1 cellular context compared by ENCODE assay signal in the genomic region with DNA sequence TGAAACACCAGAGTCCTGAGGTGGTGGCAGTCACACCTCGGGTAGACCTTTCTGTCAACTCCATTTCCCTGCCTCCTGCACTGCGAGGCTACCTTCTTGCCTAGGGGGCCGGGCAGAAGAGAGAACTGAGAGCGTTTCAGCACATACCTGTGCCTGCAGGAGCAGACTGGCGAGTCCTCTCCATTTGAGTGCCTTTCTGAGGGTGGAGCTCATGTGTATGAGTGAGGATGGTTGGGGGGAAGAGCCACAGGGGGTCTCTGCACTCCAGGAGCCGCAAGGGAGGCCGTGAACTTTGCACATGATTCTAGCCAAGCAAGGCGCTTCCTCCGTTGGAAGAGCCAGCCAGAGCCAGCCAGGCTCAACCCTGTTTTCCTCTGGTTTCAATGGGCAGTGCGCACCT.
TF ChIP-seq lines count a peak whose summit lies in the region.

No MANE protein-coding gene starts in this region.

TF ChIP-seq in WTC11, 78 proteins besides CTCF, POLR2A, EP300 and RAD21 (continued from another document):
- no peak for TF ChIP-seq ELF4 (CRISPR knock-in tag; IDR thresholded peaks at IDR 0.05; ENCODE audit: low read depth)
- no peak for TF ChIP-seq SMAD3 (CRISPR knock-in tag; IDR thresholded peaks at IDR 0.05; ENCODE audit: borderline replicate concordance)
- no peak for TF ChIP-seq FOXP1 (CRISPR knock-in tag; IDR thresholded peaks at IDR 0.05; ENCODE audit: borderline replicate concordance)
- TF ChIP-seq FOXK1 (CRISPR knock-in tag; IDR thresholded peaks at IDR 0.05): no peak
- TF ChIP-seq, protein P1, sequence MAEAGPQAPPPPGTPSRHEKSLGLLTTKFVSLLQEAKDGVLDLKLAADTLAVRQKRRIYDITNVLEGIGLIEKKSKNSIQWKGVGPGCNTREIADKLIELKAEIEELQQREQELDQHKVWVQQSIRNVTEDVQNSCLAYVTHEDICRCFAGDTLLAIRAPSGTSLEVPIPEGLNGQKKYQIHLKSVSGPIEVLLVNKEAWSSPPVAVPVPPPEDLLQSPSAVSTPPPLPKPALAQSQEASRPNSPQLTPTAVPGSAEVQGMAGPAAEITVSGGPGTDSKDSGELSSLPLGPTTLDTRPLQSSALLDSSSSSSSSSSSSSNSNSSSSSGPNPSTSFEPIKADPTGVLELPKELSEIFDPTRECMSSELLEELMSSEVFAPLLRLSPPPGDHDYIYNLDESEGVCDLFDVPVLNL (CRISPR knock-in tag; IDR thresholded peaks at IDR 0.05; ENCODE audit: borderline replicate concordance, low read depth): no peak
- no peak for TF ChIP-seq PRRX2 (CRISPR knock-in tag; IDR thresholded peaks at IDR 0.05)
- TF ChIP-seq ZNF396 (CRISPR knock-in tag; IDR thresholded peaks at IDR 0.05; ENCODE audit: borderline replicate concordance): no peak
- TF ChIP-seq, protein P2, sequence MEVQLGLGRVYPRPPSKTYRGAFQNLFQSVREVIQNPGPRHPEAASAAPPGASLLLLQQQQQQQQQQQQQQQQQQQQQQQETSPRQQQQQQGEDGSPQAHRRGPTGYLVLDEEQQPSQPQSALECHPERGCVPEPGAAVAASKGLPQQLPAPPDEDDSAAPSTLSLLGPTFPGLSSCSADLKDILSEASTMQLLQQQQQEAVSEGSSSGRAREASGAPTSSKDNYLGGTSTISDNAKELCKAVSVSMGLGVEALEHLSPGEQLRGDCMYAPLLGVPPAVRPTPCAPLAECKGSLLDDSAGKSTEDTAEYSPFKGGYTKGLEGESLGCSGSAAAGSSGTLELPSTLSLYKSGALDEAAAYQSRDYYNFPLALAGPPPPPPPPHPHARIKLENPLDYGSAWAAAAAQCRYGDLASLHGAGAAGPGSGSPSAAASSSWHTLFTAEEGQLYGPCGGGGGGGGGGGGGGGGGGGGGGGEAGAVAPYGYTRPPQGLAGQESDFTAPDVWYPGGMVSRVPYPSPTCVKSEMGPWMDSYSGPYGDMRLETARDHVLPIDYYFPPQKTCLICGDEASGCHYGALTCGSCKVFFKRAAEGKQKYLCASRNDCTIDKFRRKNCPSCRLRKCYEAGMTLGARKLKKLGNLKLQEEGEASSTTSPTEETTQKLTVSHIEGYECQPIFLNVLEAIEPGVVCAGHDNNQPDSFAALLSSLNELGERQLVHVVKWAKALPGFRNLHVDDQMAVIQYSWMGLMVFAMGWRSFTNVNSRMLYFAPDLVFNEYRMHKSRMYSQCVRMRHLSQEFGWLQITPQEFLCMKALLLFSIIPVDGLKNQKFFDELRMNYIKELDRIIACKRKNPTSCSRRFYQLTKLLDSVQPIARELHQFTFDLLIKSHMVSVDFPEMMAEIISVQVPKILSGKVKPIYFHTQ (CRISPR knock-in tag; IDR thresholded peaks at IDR 0.05): no peak
- TF ChIP-seq, protein P3, sequence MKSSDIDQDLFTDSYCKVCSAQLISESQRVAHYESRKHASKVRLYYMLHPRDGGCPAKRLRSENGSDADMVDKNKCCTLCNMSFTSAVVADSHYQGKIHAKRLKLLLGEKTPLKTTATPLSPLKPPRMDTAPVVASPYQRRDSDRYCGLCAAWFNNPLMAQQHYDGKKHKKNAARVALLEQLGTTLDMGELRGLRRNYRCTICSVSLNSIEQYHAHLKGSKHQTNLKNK (CRISPR knock-in tag; IDR thresholded peaks at IDR 0.05): no peak
- TF ChIP-seq, protein P4, sequence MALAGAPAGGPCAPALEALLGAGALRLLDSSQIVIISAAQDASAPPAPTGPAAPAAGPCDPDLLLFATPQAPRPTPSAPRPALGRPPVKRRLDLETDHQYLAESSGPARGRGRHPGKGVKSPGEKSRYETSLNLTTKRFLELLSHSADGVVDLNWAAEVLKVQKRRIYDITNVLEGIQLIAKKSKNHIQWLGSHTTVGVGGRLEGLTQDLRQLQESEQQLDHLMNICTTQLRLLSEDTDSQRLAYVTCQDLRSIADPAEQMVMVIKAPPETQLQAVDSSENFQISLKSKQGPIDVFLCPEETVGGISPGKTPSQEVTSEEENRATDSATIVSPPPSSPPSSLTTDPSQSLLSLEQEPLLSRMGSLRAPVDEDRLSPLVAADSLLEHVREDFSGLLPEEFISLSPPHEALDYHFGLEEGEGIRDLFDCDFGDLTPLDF (CRISPR knock-in tag; IDR thresholded peaks at IDR 0.05): no peak
- no peak for TF ChIP-seq ZNF423 (CRISPR knock-in tag; IDR thresholded peaks at IDR 0.05)
- TF ChIP-seq, protein P5, sequence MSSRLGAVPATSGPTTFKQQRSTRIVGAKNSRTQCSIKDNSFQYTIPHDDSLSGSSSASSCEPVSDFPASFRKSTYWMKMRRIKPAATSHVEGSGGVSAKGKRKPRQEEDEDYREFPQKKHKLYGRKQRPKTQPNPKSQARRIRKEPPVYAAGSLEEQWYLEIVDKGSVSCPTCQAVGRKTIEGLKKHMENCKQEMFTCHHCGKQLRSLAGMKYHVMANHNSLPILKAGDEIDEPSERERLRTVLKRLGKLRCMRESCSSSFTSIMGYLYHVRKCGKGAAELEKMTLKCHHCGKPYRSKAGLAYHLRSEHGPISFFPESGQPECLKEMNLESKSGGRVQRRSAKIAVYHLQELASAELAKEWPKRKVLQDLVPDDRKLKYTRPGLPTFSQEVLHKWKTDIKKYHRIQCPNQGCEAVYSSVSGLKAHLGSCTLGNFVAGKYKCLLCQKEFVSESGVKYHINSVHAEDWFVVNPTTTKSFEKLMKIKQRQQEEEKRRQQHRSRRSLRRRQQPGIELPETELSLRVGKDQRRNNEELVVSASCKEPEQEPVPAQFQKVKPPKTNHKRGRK (CRISPR knock-in tag; IDR thresholded peaks at IDR 0.05; ENCODE audit: borderline replicate concordance): no peak
- TF ChIP-seq, protein P6, sequence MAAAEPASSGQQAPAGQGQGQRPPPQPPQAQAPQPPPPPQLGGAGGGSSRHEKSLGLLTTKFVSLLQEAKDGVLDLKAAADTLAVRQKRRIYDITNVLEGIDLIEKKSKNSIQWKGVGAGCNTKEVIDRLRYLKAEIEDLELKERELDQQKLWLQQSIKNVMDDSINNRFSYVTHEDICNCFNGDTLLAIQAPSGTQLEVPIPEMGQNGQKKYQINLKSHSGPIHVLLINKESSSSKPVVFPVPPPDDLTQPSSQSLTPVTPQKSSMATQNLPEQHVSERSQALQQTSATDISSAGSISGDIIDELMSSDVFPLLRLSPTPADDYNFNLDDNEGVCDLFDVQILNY (CRISPR knock-in tag; IDR thresholded peaks at IDR 0.05): no peak
- no peak for TF ChIP-seq TEAD1 (CRISPR knock-in tag; IDR thresholded peaks at IDR 0.05)
TF ChIP-seq in WTC11: peak in this region for 0.
